Comparison of ENCODE assay signal across 22 cellular contexts in genomic region chr10:95341716-95342130, GRCh38. TPM values are rescaled to one million over a fixed set of nuclear protein-coding genes. Genes with fewer than 3 reads are reported as not detected.
DNase-seq lines count a peak whose midpoint lies in the region; ATAC-seq lines count a peak whose summit lies in the region.
"Had no signal": no experiment of that assay in that cellular context is flagged by ENCODE, and none has a peak within 500 bp of the region (broad histone marks: within the 10 kb centered on the region; RNA-seq: fewer than 3 reads in every experiment).

No MANE protein-coding gene starts in this region.

- H3K36me3 ChIP-seq in SK-N-MC (ENCODE audit: insufficient read depth, low read length) (no peaks in the 10 kb centered on the region), rectal smooth muscle tissue (ENCODE audit: control insufficient read depth, insufficient read depth, low read length) (peaks cover 10% of the 10 kb centered on the region)
- H3K36me3 ChIP-seq: cardiac muscle cell, neutrophil had no signal

- DNase-seq in EH (ENCODE audit: low read depth) (peak; percentile 77), SK-N-MC (ENCODE audit: low read depth, low spot score) (peak; percentile 73), fibroblast of gingiva (ENCODE audit: low read depth) (peak; percentile 66), NCI-H748 treated with DMSO at 0.1 percent for 48 hours (lab: John Stamatoyannopoulos, UW) (no peak), T-helper 1 cell (no peak), cardiac septum (ENCODE audit: low spot score) (no peak)
- DNase-seq: activated CD4-positive, alpha-beta memory T cell treated with anti-CD3 and anti-CD28 coated beads for 36 hours; activated naive CD8-positive, alpha-beta T cell treated with anti-CD3 and anti-CD28 coated beads for 36 hours; activated T-cell treated with anti-CD3 and anti-CD28 coated beads, Interleukin-2, amount 50 U/mL, for 4 hours; C1 segment of cervical spinal cord; DMS153; endodermal cell; glutamatergic neuron; NCI-H1048; NCI-H82; right cardiac atrium had no signal

- H3K4me3 ChIP-seq in SK-N-MC = peak overlapping the region; percentile 38
- H3K4me3 ChIP-seq in rectal smooth muscle tissue (ENCODE audit: low read length) = no peak overlapping the region
- H3K4me3 ChIP-seq: cardiac muscle cell, suprapubic skin had no signal

- intact Hi-C loops in cardiac septum (cut with DNase I) = no loop called here

- ATAC-seq in GM21825 (IDR thresholded peaks at IDR 0.05; ENCODE audit: unreplicated experiment) = no peak
- ATAC-seq: activated T-cell treated with anti-CD3 and anti-CD28 coated beads, Interleukin-2, amount 50 U/mL, for 4 hours; Panc1; right cardiac atrium had no signal

- no peaks in the 10 kb centered on the region for H3K9me3 ChIP-seq in SK-N-MC (ENCODE audit: low read depth, low read length)
- H3K9me3 ChIP-seq: neutrophil, suprapubic skin had no signal

- peaks cover 3% of the 10 kb centered on the region for H3K4me1 ChIP-seq in rectal smooth muscle tissue (ENCODE audit: control insufficient read depth, insufficient read depth, low read length)
- H3K4me1 ChIP-seq: suprapubic skin had no signal

- no peaks in the 10 kb centered on the region for H3K27me3 ChIP-seq in rectal smooth muscle tissue (ENCODE audit: control insufficient read depth, insufficient read depth, low read length)
- H3K27me3 ChIP-seq: cardiac muscle cell, neutrophil, suprapubic skin had no signal

- H3K27ac ChIP-seq in SK-N-MC = no peak overlapping the region
- H3K27ac ChIP-seq in rectal smooth muscle tissue (ENCODE audit: low read depth, low read length) = peak overlapping the region; percentile 46
- H3K27ac ChIP-seq: cardiac muscle cell, neutrophil, suprapubic skin had no signal

- H3K9ac ChIP-seq in SK-N-MC (ENCODE audit: insufficient read length) (no peak overlapping the region), rectal smooth muscle tissue (ENCODE audit: low read length) (no peak overlapping the region)

RNA-seq across cellular contexts. Expression of gene PDLIM1, which starts 50.9 kb away (rescaled TPM):
- 334 TPM for total RNA-seq in cardiac septum

Comparison
In these comparisons a context has a peak if more than half of its experiments do, and no peak if none do; other contexts are left out.
1. DNase-seq: peak in EH (single experiment), SK-N-MC (single experiment) and fibroblast of gingiva (single experiment); none in NCI-H748 treated with DMSO at 0.1 percent for 48 hours (single experiment), T-helper 1 cell (0 of 5) and cardiac septum (single experiment).